Comparison of ENCODE assay signal across 16 cellular contexts in genomic region chr1:6967431-6968079, GRCh38.
DNase-seq lines count a peak whose midpoint lies in the region; TF ChIP-seq lines count a peak whose summit lies in the region.
"Had no signal": no experiment of that assay in that cellular context is flagged by ENCODE, and none has a peak within 500 bp of the region (broad histone marks: within the 10 kb centered on the region; RNA-seq: fewer than 3 reads in every experiment).

No MANE protein-coding gene starts in this region.

- H3K9me3 ChIP-seq in BLaER1, result no peaks in the 10 kb centered on the region
- no peaks in the 10 kb centered on the region for H3K9me3 ChIP-seq in transverse colon
- H3K9me3 ChIP-seq in esophagus muscularis mucosa, result no peaks in the 10 kb centered on the region
- H3K9me3 ChIP-seq: esophagus squamous epithelium, heart right ventricle, prostate gland, thyroid gland had no signal

- H3K36me3 ChIP-seq in BLaER1 (no peaks in the 10 kb centered on the region), transverse colon (no peaks in the 10 kb centered on the region), esophagus muscularis mucosa (no peaks in the 10 kb centered on the region)
- H3K36me3 ChIP-seq: esophagus squamous epithelium, heart right ventricle, prostate gland, thyroid gland had no signal

- TF ChIP-seq CTCF in choroid plexus epithelial cell (conservative IDR thresholded peaks at IDR 0.05; ENCODE audit: low read depth, low read length) (no peak), transverse colon (IDR thresholded peaks at IDR 0.05) (no peak), esophagus muscularis mucosa (IDR thresholded peaks at IDR 0.05) (no peak)

- H3K27ac ChIP-seq in BLaER1 (0 out of 2 replicates have a peak overlapping the region, but pooled peaks have one; percentile 35), transverse colon (no peak overlapping the region), esophagus muscularis mucosa (replicated peaks in 1 of 4) (no peak overlapping the region)
- H3K27ac ChIP-seq: esophagus squamous epithelium, heart right ventricle, prostate gland, thyroid gland had no signal

- no peak overlapping the region for H3K4me3 ChIP-seq in BLaER1
- no peak overlapping the region for H3K4me3 ChIP-seq in choroid plexus epithelial cell (ENCODE audit: low read depth, low read length)
- H3K4me3 ChIP-seq in transverse colon, result no peak overlapping the region
- no peak overlapping the region for H3K4me3 ChIP-seq in esophagus muscularis mucosa
- H3K4me3 ChIP-seq: esophagus squamous epithelium, heart right ventricle, prostate gland, thyroid gland had no signal

- H4K20me1 ChIP-seq in BLaER1, result peaks cover 4% of the 10 kb centered on the region; the same call in 1 of the 2 replicates

- H3K27me3 ChIP-seq in BLaER1, result no peaks in the 10 kb centered on the region
- peaks cover 25% of the 10 kb centered on the region for H3K27me3 ChIP-seq in transverse colon
- H3K27me3 ChIP-seq in esophagus muscularis mucosa, result peaks cover 0 to 45% (median 11%) of the 10 kb centered on the region in 4 donors
- H3K27me3 ChIP-seq: thyroid gland had no signal

- peak; percentile 4 for DNase-seq in GF-D8 (lab: John Stamatoyannopoulos, UW)
- peak; percentile 14 for DNase-seq in NCI-H69 (lab: John Stamatoyannopoulos, UW)
- DNase-seq in choroid plexus epithelial cell (ENCODE audit: low read depth), result peak; percentile 11
- DNase-seq in activated CD4-positive, CD25-positive, alpha-beta regulatory T cell (lab: John Stamatoyannopoulos, UW), result no peak
- no peak for DNase-seq in NCI-H128 (lab: John Stamatoyannopoulos, UW; ENCODE audit: unreplicated experiment)
- DNase-seq in transverse colon, result no peak
- no peak for DNase-seq in esophagus muscularis mucosa (ENCODE audit: extremely low spot score)
- DNase-seq: activated naive CD8-positive, alpha-beta T cell treated with anti-CD3 and anti-CD28 coated beads, Interleukin-2, amount 10 ng/mL, durations not matched to agents 7 days and 5 days; activated T-cell treated with anti-CD3 and anti-CD28 coated beads, Interleukin-2, amount 50 U/mL, for 72 hours; esophagus squamous epithelium; heart right ventricle; naive thymus-derived CD8-positive, alpha-beta T cell; NCI-H524 treated with DMSO at 0.1 percent for 48 hours; thyroid gland had no signal

- no peak for TF ChIP-seq EP300 in transverse colon (IDR thresholded peaks at IDR 0.05; ENCODE audit: low read depth)
- no peak for TF ChIP-seq EP300 in esophagus muscularis mucosa (IDR thresholded peaks at IDR 0.05)

- in situ Hi-C loops in transverse colon (cut with MboI; ENCODE audit: low pct_ligation_motif_present in 1 of 4, low pct_unique_long_range_greater_than_20kb in 1 of 4, low sequenced_read_pairs in 3 of 4), result no loop called here

- intact Hi-C loops in transverse colon (cut with DNase I; ENCODE audit: low total_unique reads), result no loop called here
- intact Hi-C loops in esophagus muscularis mucosa (cut with DNase I), result no loop called here

- peak overlapping the region; percentile 92 for H3K4me2 ChIP-seq in BLaER1

- 69 to 77% methylated on average over 6 to 8 of the region's 8 CpGs for WGBS in transverse colon (ENCODE audit: low coverage in 1 of 2), 2 donors
- 70% methylated on average over 7 of the region's 8 CpGs for WGBS in esophagus muscularis mucosa

- H3K9ac ChIP-seq in BLaER1, result peak overlapping the region; percentile 13; the same call in 1 of the 2 replicates

- TF ChIP-seq POLR2A in transverse colon (IDR thresholded peaks at IDR 0.05), result no peak
- no peak for TF ChIP-seq POLR2A in esophagus muscularis mucosa (IDR thresholded peaks at IDR 0.05; ENCODE audit: low read depth)

- peaks cover 94% of the 10 kb centered on the region for H3K4me1 ChIP-seq in BLaER1
- peaks cover 0 to 24% (median 12%) of the 10 kb centered on the region in 4 donors for H3K4me1 ChIP-seq in transverse colon
- H3K4me1 ChIP-seq in esophagus muscularis mucosa, result peaks cover 12 to 25% (median 21%) of the 10 kb centered on the region in 4 donors

Comparison
In these comparisons a context has a peak if more than half of its experiments do, and no peak if none do; other contexts are left out.
1. DNase-seq: peak in GF-D8 (single experiment), NCI-H69 (single experiment) and choroid plexus epithelial cell (single experiment); none in activated CD4-positive, CD25-positive, alpha-beta regulatory T cell (0 of 4), NCI-H128 (single experiment), transverse colon (single experiment) and esophagus muscularis mucosa (single experiment).